Comparison of ENCODE assay signal across 27 cellular contexts in the genomic region with DNA sequence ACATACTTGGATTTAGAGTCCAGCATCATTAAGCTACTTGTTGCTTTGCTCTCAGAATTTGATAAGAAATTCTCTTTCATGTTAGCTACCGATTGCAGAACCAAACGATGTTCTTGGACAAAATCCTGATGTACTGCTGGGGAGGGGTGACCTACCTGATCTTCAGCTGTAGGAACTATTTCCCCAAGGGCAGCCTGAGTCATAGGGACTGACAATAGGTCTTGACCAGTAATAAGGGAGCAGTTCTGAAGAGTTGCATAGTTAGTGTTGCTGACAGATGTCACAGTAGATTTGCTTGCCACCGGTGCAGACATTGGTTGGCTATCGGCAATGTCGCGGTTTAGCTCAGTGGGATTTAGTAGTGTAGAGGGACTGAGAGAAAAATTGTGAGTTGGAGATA. TPM values are rescaled to one million over a fixed set of nuclear protein-coding genes. Genes with fewer than 3 reads are reported as not detected.
"Had no signal": no experiment of that assay in that cellular context is flagged by ENCODE, and none has a peak within 500 bp of the region (broad histone marks: within the 10 kb centered on the region; RNA-seq: fewer than 3 reads in every experiment).

No MANE protein-coding gene starts in this region.

- H3K9me3 ChIP-seq: esophagus muscularis mucosa, heart right ventricle, lower lobe of right lung, neutrophil, prostate gland, sigmoid colon, spleen, testis, tibial artery, upper lobe of right lung, vagina had no signal

- H3K36me3 ChIP-seq: esophagus muscularis mucosa, heart right ventricle, lower lobe of right lung, neutrophil, prostate gland, sigmoid colon, spleen, upper lobe of right lung, vagina had no signal

- H3K4me3 ChIP-seq: coronary artery, esophagus muscularis mucosa, heart right ventricle, lower lobe of right lung, prostate gland, sigmoid colon, skin epidermis, spleen, testis, tibial artery, upper lobe of right lung, vagina had no signal

- H3K4me1 ChIP-seq: esophagus muscularis mucosa, heart right ventricle, lower lobe of right lung, prostate gland, sigmoid colon, spleen, testis, tibial artery, upper lobe of right lung, vagina had no signal

- H3K27ac ChIP-seq: coronary artery, esophagus muscularis mucosa, heart right ventricle, lower lobe of right lung, neutrophil, prostate gland, sigmoid colon, skin epidermis, spleen, testis, tibial artery, upper lobe of right lung, vagina had no signal

- DNase-seq: dermis blood vessel endothelial cell; effector memory CD4-positive, alpha-beta T cell; foreskin melanocyte; glutamatergic neuron; heart right ventricle; hippocampal formation; left ventricle myocardium superior; lower lobe of right lung; natural killer cell; right cardiac atrium; sigmoid colon; spleen; stimulated activated CD4-positive, alpha-beta T cell treated with anti-CD3 and anti-CD28 coated beads, Interleukin-4, amount 100 ng/mL, for 4 hours; stimulated activated naive CD8-positive, alpha-beta T cell treated with anti-CD3 and anti-CD28 coated beads, Interleukin-15, Interleukin-2, amounts not matched to agents 100 U/mL and 50 U/mL, for 24 hours; substantia nigra; testis; tibial artery; upper lobe of right lung had no signal

- H3K27me3 ChIP-seq: esophagus muscularis mucosa, sigmoid colon, testis, tibial artery, vagina had no signal

- FAIRE-seq: endothelial cell of umbilical vein, keratinocyte had no signal

- ATAC-seq: heart right ventricle; left ventricle myocardium superior; lower lobe of right lung; natural killer cell; right cardiac atrium; stimulated activated memory B cell treated with anti-CD40 and anti-IgM and Interleukin-4, amounts not matched to agents 10 μg/mL and 1 μg/mL and 100 μg/mL, for 72 hours; stimulated activated naive CD8-positive, alpha-beta T cell treated with anti-CD3 and anti-CD28 coated beads, Interleukin-15, Interleukin-2, amounts not matched to agents 100 U/mL and 50 U/mL, for 24 hours; upper lobe of right lung had no signal

RNA-seq across cellular contexts. Expression of gene SIX4, which starts 10.6 kb away (rescaled TPM):
- total RNA-seq: natural killer cell had no signal
